Comparison of ENCODE assay signal across 10 cellular contexts in the genomic region with DNA sequence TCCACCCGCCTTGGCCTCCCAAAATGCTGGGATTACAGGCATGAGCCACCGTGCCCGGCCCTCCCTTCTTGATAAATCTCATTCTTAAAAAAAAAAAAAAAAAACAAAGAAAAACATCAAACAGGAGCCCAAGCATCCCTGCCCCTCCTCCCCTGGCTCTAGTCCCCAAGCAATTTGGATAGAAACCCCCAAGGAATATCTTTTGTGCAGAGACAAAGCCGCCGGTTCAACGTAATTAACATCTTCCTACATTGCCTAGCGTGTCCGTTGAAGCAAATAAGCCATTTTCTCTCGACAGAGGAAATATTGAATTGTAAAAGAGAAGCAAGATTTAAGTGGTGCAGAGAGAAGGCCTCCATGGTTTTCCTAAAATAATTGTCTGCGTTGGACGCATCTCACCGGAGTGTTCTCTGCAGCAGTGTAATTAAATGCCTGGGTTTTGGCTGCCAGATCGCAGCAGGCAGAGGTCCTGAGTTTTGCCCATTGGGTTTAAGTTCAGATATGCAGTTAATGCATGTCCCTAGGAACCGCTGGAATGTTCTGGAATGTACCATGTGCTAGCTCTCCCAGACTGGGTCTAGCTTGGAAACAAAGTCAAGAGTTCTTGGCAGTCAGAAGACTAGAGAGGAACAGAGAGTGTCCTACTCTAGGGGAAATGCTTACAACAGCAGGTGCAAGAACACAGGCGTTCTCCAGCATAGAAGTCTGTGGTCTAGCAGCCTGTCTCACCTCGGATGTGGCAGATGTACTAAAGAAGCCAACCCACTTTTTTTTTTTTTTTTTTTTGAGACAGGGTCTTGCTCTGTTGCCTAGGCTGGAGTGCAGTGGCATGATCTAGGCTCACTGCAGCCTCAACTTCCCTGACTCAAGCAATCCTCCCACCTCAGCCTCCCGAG. TPM values are rescaled to one million over a fixed set of nuclear protein-coding genes. Genes with fewer than 3 reads are reported as not detected.
DNase-seq lines count a peak whose midpoint lies in the region; ATAC-seq and TF ChIP-seq lines count a peak whose summit lies in the region.
"Had no signal": no experiment of that assay in that cellular context is flagged by ENCODE, and none has a peak within 500 bp of the region (broad histone marks: within the 10 kb centered on the region; RNA-seq: fewer than 3 reads in every experiment).

No MANE protein-coding gene starts in this region.

- no peaks in the 10 kb centered on the region for H3K27me3 Mint-ChIP-seq in CD4-positive, alpha-beta T cell
- H3K27me3 Mint-ChIP-seq in WTC11 (ENCODE audit: low read depth): no peaks in the 10 kb centered on the region

- H3K4me1 ChIP-seq in HUES48 (ENCODE audit: control insufficient read depth, insufficient read depth, low read length) (peaks cover 7% of the 10 kb centered on the region; the same call in 1 of the 2 replicates), PC-3 (ENCODE audit: insufficient read depth, low read length) (no peaks in the 10 kb centered on the region)
- H3K4me1 ChIP-seq: adrenal gland had no signal

- no peaks in the 10 kb centered on the region for H3K36me3 Mint-ChIP-seq in CD4-positive, alpha-beta T cell (ENCODE audit: low read depth)
- 0 out of 2 replicates have a peak, but pooled peaks cover 3% of the 10 kb centered on the region for H3K36me3 Mint-ChIP-seq in WTC11

- intact Hi-C loops in CD4-positive, alpha-beta T cell (cut with DNase I, micrococcal nuclease): loop anchor here in 1 of 2 experiments (2.0 kb wide), 1 partner anchor 17 kb away; no protein-coding TSS in a partner anchor
- intact Hi-C loops in PC-3 (cut with micrococcal nuclease): no loop called here

- H3K27ac Mint-ChIP-seq in CD4-positive, alpha-beta T cell: peak overlapping the region; percentile 90
- peak overlapping the region; percentile 71 for H3K27ac Mint-ChIP-seq in WTC11

- H3K4me3 Mint-ChIP-seq in CD4-positive, alpha-beta T cell: peak overlapping the region; percentile 70
- H3K4me3 Mint-ChIP-seq in WTC11: no peak overlapping the region

- H3K9me2 ChIP-seq in PC-3 (replicated peaks; ENCODE audit: low read length): no peaks in the 10 kb centered on the region

- H3K4me2 ChIP-seq in PC-3 (ENCODE audit: low read length): no peak overlapping the region

- no TSS peak for BruUV-seq in PC-3 (replicated peaks; lab: Mats Ljungman, UMichigan)

- H3K4me1 Mint-ChIP-seq in CD4-positive, alpha-beta T cell (ENCODE audit: low read depth): peaks cover 55% of the 10 kb centered on the region
- H3K4me1 Mint-ChIP-seq in WTC11: peaks cover 15% of the 10 kb centered on the region

- CTCF ChIA-PET in CD4-positive, alpha-beta T cell (lab: Charles Lee): no interaction called here
- CTCF ChIA-PET in WTC11 (lab: Charles Lee): no interaction called here
- CTCF ChIA-PET in PC-3 (lab: Charles Lee): no interaction called here

- ATAC-seq in CD4-positive, alpha-beta T cell (ENCODE audit: poor library complexity): peak; percentile 78
- ATAC-seq in WTC11 (peak; percentile 33; the same call in 1 of the 2 replicates), GM18858 (IDR thresholded peaks at IDR 0.05; ENCODE audit: unreplicated experiment) (no peak), PC-3 (no peak), HG03520 (IDR thresholded peaks at IDR 0.05; ENCODE audit: unreplicated experiment) (no peak)

- no peaks in the 10 kb centered on the region for H3F3A ChIP-seq in PC-3 (ENCODE audit: low read length, unreplicated experiment)

- H3K36me3 ChIP-seq in HUES48 (ENCODE audit: control insufficient read depth, insufficient read depth, low read length) (no peaks in the 10 kb centered on the region), PC-3 (ENCODE audit: low read depth, low read length) (no peaks in the 10 kb centered on the region)
- H3K36me3 ChIP-seq: adrenal gland had no signal

- POLR2A ChIA-PET in CD4-positive, alpha-beta T cell (lab: Charles Lee): interaction anchor here (0.6 to 4.0 kb wide), 3 partner anchors 8 to 31 kb away, joined by 3 to 27 read pairs (median 4); a partner anchor contains a TSS
- POLR2A ChIA-PET in WTC11 (lab: Charles Lee): no interaction called here
- POLR2A ChIA-PET in PC-3 (lab: Charles Lee; ENCODE audit: unreplicated experiment): no interaction called here

- 0 out of 2 replicates have a peak overlapping the region, but pooled peaks have one; percentile 11 for H3K9ac ChIP-seq in HUES48 (ENCODE audit: low read depth, low read length)
- no peak overlapping the region for H3K9ac ChIP-seq in PC-3 (ENCODE audit: low read length)

- H2AFZ ChIP-seq in PC-3 (ENCODE audit: low read length): no peak overlapping the region

- no peaks in the 10 kb centered on the region for H3K9me3 ChIP-seq in CD4-positive, alpha-beta T cell (ENCODE audit: control insufficient read depth, low read length)
- H3K9me3 ChIP-seq in HUES48 (ENCODE audit: control insufficient read depth, insufficient read depth, low read length): no peaks in the 10 kb centered on the region
- no peaks in the 10 kb centered on the region for H3K9me3 ChIP-seq in PC-3 (ENCODE audit: low read length)
- H3K9me3 ChIP-seq: adrenal gland had no signal

- H3K79me2 ChIP-seq in PC-3 (ENCODE audit: low read length): no peaks in the 10 kb centered on the region

- TF ChIP-seq CTCF in CD4-positive, alpha-beta T cell (IDR thresholded peaks at IDR 0.05): no peak
- TF ChIP-seq CTCF in WTC11 (IDR thresholded peaks at IDR 0.05): no peak
- no peak for TF ChIP-seq CTCF in PC-3 (conservative IDR thresholded peaks at IDR 0.05; ENCODE audit: low read depth, low read length)

- no peak overlapping the region for H3K27ac ChIP-seq in CD4-positive, alpha-beta T cell (ENCODE audit: low read depth, low read length)
- peak overlapping the region; percentile 74 for H3K27ac ChIP-seq in HUES48 (ENCODE audit: low read depth, low read length)
- H3K27ac ChIP-seq in PC-3 (ENCODE audit: low read length): no peak overlapping the region
- H3K27ac ChIP-seq: adrenal gland had no signal

- no peaks in the 10 kb centered on the region for H3K27me3 ChIP-seq in CD4-positive, alpha-beta T cell (ENCODE audit: control insufficient read depth, insufficient read depth, low read length)
- H3K27me3 ChIP-seq in HUES48 (ENCODE audit: control insufficient read depth, insufficient read depth, low read length) (no peaks in the 10 kb centered on the region), PC-3 (ENCODE audit: low read length) (no peaks in the 10 kb centered on the region)
- H3K27me3 ChIP-seq: adrenal gland had no signal

- H3K9me3 Mint-ChIP-seq in CD4-positive, alpha-beta T cell: no peaks in the 10 kb centered on the region
- H3K9me3 Mint-ChIP-seq in WTC11: no peaks in the 10 kb centered on the region

- H4K20me1 ChIP-seq in PC-3 (ENCODE audit: low read length): no peaks in the 10 kb centered on the region

- H3K4me3 ChIP-seq in HUES48 (ENCODE audit: low read depth, low read length) (no peak overlapping the region), PC-3 (ENCODE audit: low read length) (no peak overlapping the region)
- H3K4me3 ChIP-seq: adrenal gland had no signal

- peak in 8 of 10 experiments; percentile 26 to 60 (median 38) for DNase-seq in CD4-positive, alpha-beta T cell
- DNase-seq in WTC11 (ENCODE audit: low spot score) (no peak), medulla oblongata (ENCODE audit: extremely low spot score) (peak; percentile 43), PC-3 (no peak), iPS-NIHi11 (ENCODE audit: low spot score) (no peak)
- DNase-seq: adrenal gland, NCI-H510A had no signal

TF ChIP-seq in WTC11, 78 proteins besides CTCF, POLR2A, EP300 and RAD21 (continues in another document):
- TF ChIP-seq, protein P1, sequence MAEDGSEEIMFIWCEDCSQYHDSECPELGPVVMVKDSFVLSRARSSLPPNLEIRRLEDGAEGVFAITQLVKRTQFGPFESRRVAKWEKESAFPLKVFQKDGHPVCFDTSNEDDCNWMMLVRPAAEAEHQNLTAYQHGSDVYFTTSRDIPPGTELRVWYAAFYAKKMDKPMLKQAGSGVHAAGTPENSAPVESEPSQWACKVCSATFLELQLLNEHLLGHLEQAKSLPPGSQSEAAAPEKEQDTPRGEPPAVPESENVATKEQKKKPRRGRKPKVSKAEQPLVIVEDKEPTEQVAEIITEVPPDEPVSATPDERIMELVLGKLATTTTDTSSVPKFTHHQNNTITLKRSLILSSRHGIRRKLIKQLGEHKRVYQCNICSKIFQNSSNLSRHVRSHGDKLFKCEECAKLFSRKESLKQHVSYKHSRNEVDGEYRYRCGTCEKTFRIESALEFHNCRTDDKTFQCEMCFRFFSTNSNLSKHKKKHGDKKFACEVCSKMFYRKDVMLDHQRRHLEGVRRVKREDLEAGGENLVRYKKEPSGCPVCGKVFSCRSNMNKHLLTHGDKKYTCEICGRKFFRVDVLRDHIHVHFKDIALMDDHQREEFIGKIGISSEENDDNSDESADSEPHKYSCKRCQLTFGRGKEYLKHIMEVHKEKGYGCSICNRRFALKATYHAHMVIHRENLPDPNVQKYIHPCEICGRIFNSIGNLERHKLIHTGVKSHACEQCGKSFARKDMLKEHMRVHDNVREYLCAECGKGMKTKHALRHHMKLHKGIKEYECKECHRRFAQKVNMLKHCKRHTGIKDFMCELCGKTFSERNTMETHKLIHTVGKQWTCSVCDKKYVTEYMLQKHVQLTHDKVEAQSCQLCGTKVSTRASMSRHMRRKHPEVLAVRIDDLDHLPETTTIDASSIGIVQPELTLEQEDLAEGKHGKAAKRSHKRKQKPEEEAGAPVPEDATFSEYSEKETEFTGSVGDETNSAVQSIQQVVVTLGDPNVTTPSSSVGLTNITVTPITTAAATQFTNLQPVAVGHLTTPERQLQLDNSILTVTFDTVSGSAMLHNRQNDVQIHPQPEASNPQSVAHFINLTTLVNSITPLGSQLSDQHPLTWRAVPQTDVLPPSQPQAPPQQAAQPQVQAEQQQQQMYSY (CRISPR knock-in tag; IDR thresholded peaks at IDR 0.05): no peak

RNA-seq across cellular contexts. Expression of a gene that starts 30.9 kb away (rescaled TPM):
- 10 to 100 TPM; 33.2 to 35.3 TPM for total RNA-seq in CD4-positive, alpha-beta T cell
- total RNA-seq in WTC11 (2021) (107 to 111 TPM (median 110 TPM) in 3 replicates), PC-3 (2014; rRNA removed) (314 and 349 TPM in 2 replicates)

RNA-seq across cellular contexts. Expression of a gene that starts 38.3 kb away (rescaled TPM):
- 100 to 1,000 TPM; 163 to 165 TPM for total RNA-seq in CD4-positive, alpha-beta T cell
- total RNA-seq in WTC11 (2021) (402 to 411 TPM (median 405 TPM) in 3 replicates), PC-3 (2014; rRNA removed) (521 and 599 TPM in 2 replicates)

RNA-seq across cellular contexts. Expression of a gene that starts 47.1 kb away (rescaled TPM):
- 10 to 100 TPM; 33.4 to 38.4 TPM for total RNA-seq in CD4-positive, alpha-beta T cell
- 34.2 to 37.6 TPM (median 35.7 TPM) in 3 replicates for total RNA-seq in WTC11 (2021)
- 31.4 and 37.6 TPM in 2 replicates for total RNA-seq in PC-3 (2014; rRNA removed)

Comparison
In these comparisons a context has a peak if more than half of its experiments do, and no peak if none do; other contexts are left out.
1. ATAC-seq: peak in CD4-positive, alpha-beta T cell (single experiment) and WTC11 (single experiment); none in GM18858 (single experiment), PC-3 (single experiment) and HG03520 (single experiment).
2. DNase-seq: peak in CD4-positive, alpha-beta T cell (8 of 10) and medulla oblongata (single experiment); none in WTC11 (single experiment), PC-3 (single experiment) and iPS-NIHi11 (single experiment).